Comparison of ENCODE assay signal across 1 cellular context in the genomic region with DNA sequence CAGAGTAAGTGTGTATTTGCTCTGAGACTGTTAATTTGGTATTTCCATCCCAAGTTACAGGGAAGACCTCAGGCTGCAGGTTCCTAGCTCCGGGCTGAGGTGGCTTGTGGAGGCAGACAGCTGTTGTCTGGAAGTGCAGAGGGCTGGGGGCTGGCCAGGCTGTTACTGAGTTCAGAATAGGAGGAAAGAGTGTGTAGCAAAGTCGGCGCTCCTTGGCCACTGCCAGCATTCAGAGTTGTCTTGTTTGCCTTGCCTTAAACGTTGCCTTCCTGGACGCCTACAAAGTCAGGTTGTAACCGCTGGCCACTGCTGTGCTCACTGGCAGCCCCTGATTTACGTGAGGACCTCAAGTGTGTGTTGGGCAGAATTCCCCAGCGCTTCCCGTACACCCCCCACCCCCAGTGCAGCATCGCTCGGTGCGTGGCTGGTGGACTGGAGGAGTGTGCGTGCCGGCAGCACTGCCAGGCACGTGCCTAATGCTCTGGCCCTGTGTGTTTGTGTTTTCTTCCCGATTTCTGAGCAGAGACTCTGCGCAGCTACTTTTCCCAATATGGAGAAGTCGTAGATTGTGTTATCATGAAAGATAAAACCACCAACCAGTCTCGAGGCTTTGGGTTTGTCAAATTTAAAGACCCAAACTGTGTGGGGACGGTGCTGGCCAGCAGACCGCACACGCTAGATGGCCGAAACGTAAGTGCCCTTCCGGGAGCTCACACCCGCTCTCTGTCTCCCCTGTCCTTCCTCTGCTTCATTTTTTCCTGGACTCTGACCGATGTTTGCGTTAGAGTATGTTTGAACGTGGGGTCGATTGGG.
TF ChIP-seq lines count a peak whose summit lies in the region.

No MANE protein-coding gene starts in this region.

TF ChIP-seq in H1, 55 proteins besides CTCF, POLR2A, EP300 and RAD21:
- TF ChIP-seq CHD2 (IDR thresholded peaks at IDR 0.05; ENCODE audit: low read length): no peak
- TF ChIP-seq TAF7 (optimal IDR thresholded peaks at IDR 0.05; ENCODE audit: borderline replicate concordance, low read depth, low read length): no peak
- TF ChIP-seq SUZ12 (IDR thresholded peaks at IDR 0.05; ENCODE audit: low read length): no peak
- TF ChIP-seq GABPA (IDR thresholded peaks at IDR 0.05; ENCODE audit: borderline replicate concordance, insufficient read depth, low read length): no peak
- TF ChIP-seq CBX5 (IDR thresholded peaks at IDR 0.05; ENCODE audit: low read depth, low read length): no peak
- TF ChIP-seq HDAC6 (IDR thresholded peaks at IDR 0.05; ENCODE audit: low read depth, low read length): no peak
- TF ChIP-seq KDM1A (IDR thresholded peaks at IDR 0.05; ENCODE audit: borderline replicate concordance, low read length): no peak
- TF ChIP-seq, protein P1, sequence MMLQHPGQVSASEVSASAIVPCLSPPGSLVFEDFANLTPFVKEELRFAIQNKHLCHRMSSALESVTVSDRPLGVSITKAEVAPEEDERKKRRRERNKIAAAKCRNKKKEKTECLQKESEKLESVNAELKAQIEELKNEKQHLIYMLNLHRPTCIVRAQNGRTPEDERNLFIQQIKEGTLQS (IDR thresholded peaks at IDR 0.05; ENCODE audit: insufficient read depth, low read depth, low read length): no peak
- TF ChIP-seq POU5F1 (IDR thresholded peaks at IDR 0.05; ENCODE audit: low read depth, low read length): no peak
- TF ChIP-seq MAFK (IDR thresholded peaks at IDR 0.05; ENCODE audit: low read depth, low read length): no peak
- no peak for TF ChIP-seq RNF2 (IDR thresholded peaks at IDR 0.05; ENCODE audit: borderline replicate concordance, low read depth, low read length, missing control alignments, poor library complexity, severe bottlenecking)
- TF ChIP-seq CTBP2 (IDR thresholded peaks at IDR 0.05; ENCODE audit: borderline replicate concordance, insufficient read depth, insufficient read length, low read length): no peak
- no peak for TF ChIP-seq CHD7 (IDR thresholded peaks at IDR 0.05; ENCODE audit: insufficient replicate concordance, low read length)
- no peak for TF ChIP-seq FOSL1 (IDR thresholded peaks at IDR 0.05; ENCODE audit: insufficient read depth, low read depth, low read length)
- no peak for TF ChIP-seq PHF8 (conservative IDR thresholded peaks at IDR 0.05; ENCODE audit: low read depth, low read length)
